ENCODE assay signal across 28 cellular contexts in the genomic region with DNA sequence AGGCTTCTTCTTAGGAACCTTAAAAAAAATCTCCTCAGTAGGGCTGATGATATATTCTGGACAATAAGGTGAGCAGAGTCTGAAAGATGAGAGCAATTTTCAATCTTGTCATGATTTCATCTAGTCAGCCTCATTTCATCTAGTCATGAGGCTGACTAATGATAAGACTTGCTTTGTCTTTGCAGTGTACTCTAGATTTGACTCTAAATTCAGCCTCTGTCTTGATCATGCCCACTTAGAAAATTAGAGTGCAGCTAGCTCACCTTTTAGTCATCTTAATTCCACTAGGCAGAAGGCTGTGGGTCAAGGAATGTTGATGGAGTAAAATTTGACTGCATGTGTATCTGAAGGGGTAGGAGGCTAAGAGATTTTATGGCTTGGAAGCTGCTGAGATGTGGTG. TPM values are rescaled to one million over a fixed set of nuclear protein-coding genes. Genes with fewer than 3 reads are reported as not detected.
DNase-seq lines count a peak whose midpoint lies in the region; ATAC-seq and TF ChIP-seq lines count a peak whose summit lies in the region.
"Had no signal": no experiment of that assay in that cellular context is flagged by ENCODE, and none has a peak within 500 bp of the region (broad histone marks: within the 10 kb centered on the region; RNA-seq: fewer than 3 reads in every experiment).

No MANE protein-coding gene starts in this region.

- TF ChIP-seq CTCF in mammary epithelial cell (conservative IDR thresholded peaks at IDR 0.05 in 1 of 2, IDR thresholded peaks at IDR 0.05 in 1 of 2; ENCODE audit: extremely low read depth in 1 of 2, insufficient read depth in 1 of 2, low read depth in 1 of 2, low read length in 2 of 2): no peak

- no peaks in the 10 kb centered on the region for H3K36me3 ChIP-seq in mammary epithelial cell (ENCODE audit: insufficient read depth, low read length)
- peaks cover 0 to 6% of the 10 kb centered on the region in 2 donors for H3K36me3 ChIP-seq in mucosa of rectum (ENCODE audit: control insufficient read depth in 2 of 2, insufficient read depth in 2 of 2, low read length in 2 of 2)
- H3K36me3 ChIP-seq: cardiac muscle cell, Peyer's patch, sigmoid colon, SJCRH30 had no signal

- H4K20me1 ChIP-seq in mammary epithelial cell (ENCODE audit: insufficient read depth, low read length): no peaks in the 10 kb centered on the region

- H3K9me3 ChIP-seq in mammary epithelial cell (replicated peaks; ENCODE audit: insufficient read depth, low read length): no peaks in the 10 kb centered on the region
- H3K9me3 ChIP-seq in mucosa of rectum (ENCODE audit: control insufficient read depth in 2 of 2, low read length in 2 of 2): no peaks in the 10 kb centered on the region
- H3K9me3 ChIP-seq: Peyer's patch, sigmoid colon, SJCRH30 had no signal

- no peak overlapping the region for H3K27ac Mint-ChIP-seq in activated CD4-positive, alpha-beta T cell treated with anti-CD3 and anti-CD28 coated beads for 36 hours
- H3K27ac Mint-ChIP-seq: CD4-positive, alpha-beta memory T cell; progenitor cell of endocrine pancreas; type B pancreatic cell had no signal

- peak overlapping the region; percentile 63 for H3K27ac ChIP-seq in mammary epithelial cell (ENCODE audit: insufficient read depth, low read depth, low read length)
- peak overlapping the region in 1 of 2 donors; percentile 90 for H3K27ac ChIP-seq in mucosa of rectum (ENCODE audit: low read depth in 2 of 2, low read length in 2 of 2)
- H3K27ac ChIP-seq: cardiac muscle cell, Peyer's patch, sigmoid colon, SJCRH30 had no signal

- H3K27me3 ChIP-seq in mammary epithelial cell (ENCODE audit: insufficient read depth, low read length) (no peaks in the 10 kb centered on the region), mucosa of rectum (ENCODE audit: control insufficient read depth in 2 of 2, insufficient read depth in 2 of 2, low read length in 2 of 2) (no peaks in the 10 kb centered on the region)
- H3K27me3 ChIP-seq: cardiac muscle cell, Peyer's patch, SJCRH30 had no signal

- peak overlapping the region; percentile 52 for H3K4me2 ChIP-seq in mammary epithelial cell (ENCODE audit: insufficient read depth, low read depth, low read length)

- H3K4me3 ChIP-seq in mammary epithelial cell (replicated peaks in 1 of 3; ENCODE audit: insufficient read depth in 1 of 3, low read depth in 2 of 3, low read length in 3 of 3) (no peak overlapping the region), mucosa of rectum (ENCODE audit: low read length in 2 of 2) (peak overlapping the region; percentile 51 to 74)
- H3K4me3 ChIP-seq: cardiac muscle cell, Peyer's patch, sigmoid colon, SJCRH30 had no signal

- intact Hi-C loops in activated CD4-positive, alpha-beta T cell treated with anti-CD3 and anti-CD28 coated beads for 36 hours (cut with DNase I, micrococcal nuclease): no loop called here
- intact Hi-C loops in mammary epithelial cell (cut with micrococcal nuclease): loop anchor here (2.0 kb wide), 3 partner anchors 28 to 58 kb away; no protein-coding TSS in a partner anchor

- H3K79me2 ChIP-seq in mammary epithelial cell (ENCODE audit: insufficient read depth, low read length): peaks cover 56% of the 10 kb centered on the region

- H3K36me3 Mint-ChIP-seq in activated CD4-positive, alpha-beta T cell treated with anti-CD3 and anti-CD28 coated beads for 36 hours (ENCODE audit: low read depth): no peaks in the 10 kb centered on the region
- H3K36me3 Mint-ChIP-seq: activated naive CD4-positive, alpha-beta T cell treated with anti-CD3 and anti-CD28 coated beads, Interleukin-2, amount 10 ng/mL, durations not matched to agents 7 days and 5 days; CD4-positive, alpha-beta memory T cell; type B pancreatic cell had no signal

- peak; percentile 65 for ATAC-seq in activated CD4-positive, alpha-beta T cell treated with anti-CD3 and anti-CD28 coated beads for 36 hours
- ATAC-seq in GM19023 (IDR thresholded peaks at IDR 0.05; ENCODE audit: unreplicated experiment): no peak
- no peak for ATAC-seq in GM21737 (IDR thresholded peaks at IDR 0.05; ENCODE audit: unreplicated experiment)

- H3K9me3 Mint-ChIP-seq in activated CD4-positive, alpha-beta T cell treated with anti-CD3 and anti-CD28 coated beads for 36 hours (ENCODE audit: low read depth): no peaks in the 10 kb centered on the region
- H3K9me3 Mint-ChIP-seq: activated naive CD4-positive, alpha-beta T cell treated with anti-CD3 and anti-CD28 coated beads, Interleukin-2, amount 10 ng/mL, durations not matched to agents 7 days and 5 days; type B pancreatic cell had no signal

- no peak for DNase-seq in activated CD4-positive, alpha-beta T cell treated with anti-CD3 and anti-CD28 coated beads for 36 hours
- DNase-seq in activated CD4-positive, alpha-beta T cell treated with anti-CD3 and anti-CD28 coated beads, Interleukin-2, amount 50 U/mL, for 1 hour: no peak
- peak; percentile 15 for DNase-seq in HT1080 (ENCODE audit: low read depth)
- DNase-seq in mammary epithelial cell: peak; percentile 77
- DNase-seq in activated CD4-positive, CD25-positive, alpha-beta regulatory T cell (lab: John Stamatoyannopoulos, UW): no peak
- DNase-seq: 8988T; activated CD4-positive, alpha-beta T cell treated with anti-CD3 and anti-CD28 coated beads for 1 hour; activated CD8-positive, alpha-beta memory T cell treated with anti-CD3 and anti-CD28 coated beads for 24 hours; activated naive CD4-positive, alpha-beta T cell treated with anti-CD3 and anti-CD28 coated beads, Interleukin-2, amount 10 ng/mL, durations not matched to agents 7 days and 5 days; activated T-cell treated with anti-CD3 and anti-CD28 coated beads, Interleukin-2, amount 50 U/mL, for 48 hours; amygdala; CD4-positive, alpha-beta memory T cell; cortex of kidney; DMS153; KBM-7; kidney glomerular epithelial cell; NCI-H1436 treated with DMSO at 0.1 percent for 48 hours; Peyer's patch; sigmoid colon; SJCRH30; T-helper 1 cell had no signal

- no peak overlapping the region for H2AFZ ChIP-seq in mammary epithelial cell (ENCODE audit: low read depth, low read length)

- peaks cover 23% of the 10 kb centered on the region for H3K27me3 Mint-ChIP-seq in activated CD4-positive, alpha-beta T cell treated with anti-CD3 and anti-CD28 coated beads for 36 hours
- H3K27me3 Mint-ChIP-seq: progenitor cell of endocrine pancreas, type B pancreatic cell had no signal

- no TSS peak for BruUV-seq in mammary epithelial cell (replicated peaks; lab: Mats Ljungman, UMichigan)

- in situ Hi-C loops in mammary epithelial cell (cut with MboI; ENCODE audit: low sequenced_read_pairs in 2 of 2): no loop called here

- POLR2A ChIA-PET in activated CD4-positive, alpha-beta T cell treated with anti-CD3 and anti-CD28 coated beads for 36 hours (lab: Charles Lee): no interaction called here

- dilution Hi-C loops in mammary epithelial cell (cut with HindIII; ENCODE audit: low sequenced_read_pairs): no loop called here

- CTCF ChIA-PET in activated CD4-positive, alpha-beta T cell treated with anti-CD3 and anti-CD28 coated beads for 36 hours (lab: Charles Lee): interaction anchor here (1.2 kb wide), 1 partner anchor 113 kb away, joined by 5 read pairs; a partner anchor contains a TSS
- CTCF ChIA-PET in mammary epithelial cell (lab: Charles Lee; ENCODE audit: low non-redundant PET): interaction anchor here (0.6 kb wide), 1 partner anchor 40 kb away, joined by 3 read pairs; no protein-coding TSS in a partner anchor

- H3K4me3 Mint-ChIP-seq in activated CD4-positive, alpha-beta T cell treated with anti-CD3 and anti-CD28 coated beads for 36 hours: no peak overlapping the region
- H3K4me3 Mint-ChIP-seq: activated naive CD4-positive, alpha-beta T cell treated with anti-CD3 and anti-CD28 coated beads, Interleukin-2, amount 10 ng/mL, durations not matched to agents 7 days and 5 days; CD4-positive, alpha-beta memory T cell; type B pancreatic cell had no signal

- H3K4me1 ChIP-seq in mammary epithelial cell (ENCODE audit: insufficient read depth, low read length): peaks cover 31% of the 10 kb centered on the region
- peaks cover 20 to 56% of the 10 kb centered on the region in 2 donors for H3K4me1 ChIP-seq in mucosa of rectum (ENCODE audit: control insufficient read depth in 2 of 2, insufficient read depth in 2 of 2, low read length in 2 of 2)
- H3K4me1 ChIP-seq: sigmoid colon, SJCRH30 had no signal

- H3K4me1 Mint-ChIP-seq in activated CD4-positive, alpha-beta T cell treated with anti-CD3 and anti-CD28 coated beads for 36 hours: peaks cover 6% of the 10 kb centered on the region
- H3K4me1 Mint-ChIP-seq: activated naive CD4-positive, alpha-beta T cell treated with anti-CD3 and anti-CD28 coated beads, Interleukin-2, amount 10 ng/mL, durations not matched to agents 7 days and 5 days had no signal

- H3K9ac ChIP-seq in mammary epithelial cell (ENCODE audit: insufficient read depth, low read length): no peak overlapping the region
- no peak overlapping the region for H3K9ac ChIP-seq in mucosa of rectum (ENCODE audit: low read depth in 1 of 2, low read length in 2 of 2)

RNA-seq across cellular contexts. Expression of a gene that starts 5.5 kb away (rescaled TPM):
- total RNA-seq in activated CD4-positive, alpha-beta T cell treated with anti-CD3 and anti-CD28 coated beads for 36 hours: under 1 TPM; 0.14 to 0.25 TPM
- 0.27 TPM in 1 of 2 replicates, not detected in the other for total RNA-seq in HT1080 (2014; rRNA removed; shearing (Covaris generic))
- 0.05 TPM in 1 of 2 replicates, not detected in the other for polyA plus RNA-seq in HT1080 (2015; cell fraction: cytosol; rRNA removed)
- polyA plus RNA-seq in HT1080 (2015; cell fraction: nucleus; rRNA removed): not detected in 2 replicates
- total RNA-seq in mammary epithelial cell: 10 to 100 TPM in 1 of 2 donors, 1 to 10 TPM in 1; 9.7 to 41.9 TPM
- 6.4 TPM for polyA plus RNA-seq in mammary epithelial cell
- polyA minus RNA-seq in mammary epithelial cell: 5.1 TPM
- total RNA-seq: cardiac muscle cell; CD4-positive, alpha-beta memory T cell; G401; SJCRH30 had no signal
- polyA plus RNA-seq: cardiac muscle cell; CD4-positive, alpha-beta memory T cell had no signal

Comparison
In these comparisons a context has a peak if more than half of its experiments do, and no peak if none do; other contexts are left out.
1. DNase-seq: peak in HT1080 (single experiment) and mammary epithelial cell (single experiment); none in activated CD4-positive, alpha-beta T cell treated with anti-CD3 and anti-CD28 coated beads for 36 hours (single experiment), activated CD4-positive, alpha-beta T cell treated with anti-CD3 and anti-CD28 coated beads, Interleukin-2, amount 50 U/mL, for 1 hour (single experiment) and activated CD4-positive, CD25-positive, alpha-beta regulatory T cell (0 of 4).
2. H3K4me3 ChIP-seq: peak in mucosa of rectum (2 of 2); none in mammary epithelial cell (0 of 3).